Comparison of ENCODE assay signal across 18 cellular contexts in genomic region chr5:76469656-76470290, GRCh38.
A peak's percentile ranks its signal among the peaks of the same experiment; 100 is the strongest.
DNase-seq lines count a peak whose midpoint lies in the region; ATAC-seq lines count a peak whose summit lies in the region.
"Had no signal": no experiment of that assay in that cellular context is flagged by ENCODE, and none has a peak within 500 bp of the region (broad histone marks: within the 10 kb centered on the region; RNA-seq: fewer than 3 reads in every experiment).

No MANE protein-coding gene starts in this region.

- H3K4me3 Mint-ChIP-seq in activated naive CD8-positive, alpha-beta T cell, result no peak overlapping the region
- no peak overlapping the region for H3K4me3 Mint-ChIP-seq in activated naive CD8-positive, alpha-beta T cell treated with anti-CD3 and anti-CD28 coated beads for 36 hours
- H3K4me3 Mint-ChIP-seq: IgD-negative memory B cell, memory B cell had no signal

- no peak for DNase-seq in activated naive CD8-positive, alpha-beta T cell treated with anti-CD3 and anti-CD28 coated beads for 36 hours
- DNase-seq in HCEC 1CT (peak; percentile 74), T-helper 9 cell (no peak)
- DNase-seq in activated naive CD4-positive, alpha-beta T cell treated with anti-CD3 and anti-CD28 coated beads, Interleukin-2, amount 50 U/mL, for 72 hours (ENCODE audit: low spot score in 2 of 2), result no peak
- peak; percentile 17 to 32 for DNase-seq in stimulated activated CD4-positive, alpha-beta T cell treated with anti-CD3 and anti-CD28 coated beads, Interleukin-2, amount 100 ng/mL, for 24 hours
- DNase-seq: brain microvascular endothelial cell; C1 segment of cervical spinal cord; cortex of kidney; DMS53; NCI-H1417; NCI-H524; NK-92 treated with Interleukin-12 subunit alpha and Interleukin-12 subunit beta, amount 100 ng/mL, for 24 hours; stimulated activated naive CD4-positive, alpha-beta T cell had no signal

- peak; percentile 20 to 37 for ATAC-seq in activated naive CD4-positive, alpha-beta T cell treated with anti-CD3 and anti-CD28 coated beads, Interleukin-2, amount 50 U/mL, for 72 hours
- ATAC-seq in HG03108 (IDR thresholded peaks at IDR 0.05; ENCODE audit: unreplicated experiment) (no peak), HG03039 (IDR thresholded peaks at IDR 0.05; ENCODE audit: unreplicated experiment) (no peak)

- H3K27ac Mint-ChIP-seq in activated naive CD8-positive, alpha-beta T cell, result peak overlapping the region; percentile 34
- H3K27ac Mint-ChIP-seq in activated naive CD8-positive, alpha-beta T cell treated with anti-CD3 and anti-CD28 coated beads for 36 hours, result no peak overlapping the region
- H3K27ac Mint-ChIP-seq in activated naive CD4-positive, alpha-beta T cell treated with anti-CD3 and anti-CD28 coated beads, Interleukin-2, amount 50 U/mL, for 72 hours, result peak overlapping the region in 1 of 2 donors; percentile 70
- H3K27ac Mint-ChIP-seq: memory B cell had no signal

- H3K4me1 Mint-ChIP-seq in activated naive CD8-positive, alpha-beta T cell (ENCODE audit: low read depth), result peaks cover 77% of the 10 kb centered on the region
- H3K4me1 Mint-ChIP-seq in activated naive CD8-positive, alpha-beta T cell treated with anti-CD3 and anti-CD28 coated beads for 36 hours, result peaks cover 45% of the 10 kb centered on the region

- no peaks in the 10 kb centered on the region for H3K9me3 Mint-ChIP-seq in activated naive CD8-positive, alpha-beta T cell (ENCODE audit: low read depth)
- peaks cover 9% of the 10 kb centered on the region for H3K9me3 Mint-ChIP-seq in activated naive CD8-positive, alpha-beta T cell treated with anti-CD3 and anti-CD28 coated beads for 36 hours
- H3K9me3 Mint-ChIP-seq in activated naive CD4-positive, alpha-beta T cell treated with anti-CD3 and anti-CD28 coated beads, Interleukin-2, amount 50 U/mL, for 72 hours, result peaks cover 11 to 20% of the 10 kb centered on the region in 2 donors
- H3K9me3 Mint-ChIP-seq: memory B cell had no signal

- H3K36me3 Mint-ChIP-seq in activated naive CD8-positive, alpha-beta T cell, result peaks cover 21% of the 10 kb centered on the region
- peaks cover 41% of the 10 kb centered on the region for H3K36me3 Mint-ChIP-seq in activated naive CD8-positive, alpha-beta T cell treated with anti-CD3 and anti-CD28 coated beads for 36 hours
- peaks cover 9 to 52% of the 10 kb centered on the region in 2 donors for H3K36me3 Mint-ChIP-seq in activated naive CD4-positive, alpha-beta T cell treated with anti-CD3 and anti-CD28 coated beads, Interleukin-2, amount 50 U/mL, for 72 hours

- no peaks in the 10 kb centered on the region for H3K27me3 Mint-ChIP-seq in activated naive CD8-positive, alpha-beta T cell
- no peaks in the 10 kb centered on the region for H3K27me3 Mint-ChIP-seq in activated naive CD8-positive, alpha-beta T cell treated with anti-CD3 and anti-CD28 coated beads for 36 hours
- H3K27me3 Mint-ChIP-seq: IgD-negative memory B cell, memory B cell had no signal

Comparison
In these comparisons a context has a peak if more than half of its experiments do, and no peak if none do; other contexts are left out.
1. DNase-seq: peak in HCEC 1CT (single experiment) and stimulated activated CD4-positive, alpha-beta T cell treated with anti-CD3 and anti-CD28 coated beads, Interleukin-2, amount 100 ng/mL, for 24 hours (2 of 2); none in activated naive CD8-positive, alpha-beta T cell treated with anti-CD3 and anti-CD28 coated beads for 36 hours (single experiment), activated naive CD4-positive, alpha-beta T cell treated with anti-CD3 and anti-CD28 coated beads, Interleukin-2, amount 50 U/mL, for 72 hours (0 of 2) and T-helper 9 cell (single experiment).
2. ATAC-seq: peak in activated naive CD4-positive, alpha-beta T cell treated with anti-CD3 and anti-CD28 coated beads, Interleukin-2, amount 50 U/mL, for 72 hours (2 of 2); none in HG03108 (single experiment) and HG03039 (single experiment).